26 cellular contexts compared by ENCODE assay signal in the genomic region with DNA sequence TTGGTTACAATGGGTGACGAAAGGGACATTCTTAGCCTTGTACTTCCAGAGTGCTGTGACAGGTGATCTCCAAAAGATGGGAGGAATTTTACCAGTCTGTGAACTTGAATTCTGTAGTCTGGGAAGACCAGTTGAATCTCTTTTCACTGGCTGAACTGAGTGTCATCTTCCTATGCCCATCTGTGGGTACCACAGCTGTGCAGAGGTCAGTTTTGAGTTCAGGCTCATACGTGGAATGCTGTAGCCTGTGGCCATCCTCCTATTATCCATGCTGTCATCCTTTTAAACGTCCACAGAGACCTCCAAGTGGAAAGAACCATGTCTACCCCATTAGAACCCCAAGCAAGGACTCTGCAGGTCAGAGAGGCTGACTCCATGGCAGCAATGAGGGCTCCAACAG. TPM values are rescaled to one million over a fixed set of nuclear protein-coding genes. Genes with fewer than 3 reads are reported as not detected.
"Had no signal": no experiment of that assay in that cellular context is flagged by ENCODE, and none has a peak within 500 bp of the region (broad histone marks: within the 10 kb centered on the region; RNA-seq: fewer than 3 reads in every experiment).

No MANE protein-coding gene starts in this region.

- H3K9me3 Mint-ChIP-seq: immature natural killer cell; natural killer cell treated with Interleukin-12 subunit alpha and Interleukin-12 subunit beta and Interleukin-15 and Interleukin-18, amount 100 ng/mL, for 72 hours; neural crest cell; stimulated activated naive B cell treated with anti-CD40 and anti-IgM and Interleukin-4, amounts not matched to agents 10 μg/mL and 1 μg/mL and 100 μg/mL, for 72 hours; stimulated activated naive CD8-positive, alpha-beta T cell treated with anti-CD3 and anti-CD28 coated beads, Interleukin-15, Interleukin-2, amounts not matched to agents 100 ng/mL and 50 ng/mL, for 24 hours had no signal

- ATAC-seq: left ventricle myocardium superior; lower lobe of right lung; natural killer cell treated with Interleukin-12 subunit alpha and Interleukin-12 subunit beta and Interleukin-15 and Interleukin-18, amount 100 ng/mL, for 72 hours; pancreas; right lobe of liver; stimulated activated naive B cell treated with anti-CD40 and anti-IgM and Interleukin-4, amounts not matched to agents 10 μg/mL and 1 μg/mL and 100 μg/mL, for 72 hours had no signal

- H3K27me3 ChIP-seq: esophagus squamous epithelium, neutrophil, pancreas, right lobe of liver, transverse colon, vagina had no signal

- H3K4me3 Mint-ChIP-seq: immature natural killer cell; naive B cell; natural killer cell treated with Interleukin-12 subunit alpha and Interleukin-12 subunit beta and Interleukin-15 and Interleukin-18, amount 100 ng/mL, for 72 hours; neural crest cell; stimulated activated naive B cell treated with anti-CD40 and anti-IgM and Interleukin-4, amounts not matched to agents 10 μg/mL and 1 μg/mL and 100 μg/mL, for 72 hours; stimulated activated naive CD8-positive, alpha-beta T cell treated with anti-CD3 and anti-CD28 coated beads, Interleukin-15, Interleukin-2, amounts not matched to agents 100 ng/mL and 50 ng/mL, for 24 hours had no signal

- H3K4me1 Mint-ChIP-seq: immature natural killer cell; naive B cell; stimulated activated naive B cell treated with anti-CD40 and anti-IgM and Interleukin-4, amounts not matched to agents 10 μg/mL and 1 μg/mL and 100 μg/mL, for 72 hours had no signal

- H3K27ac ChIP-seq: esophagus squamous epithelium, lower lobe of right lung, neutrophil, right lobe of liver, thoracic aorta, vagina had no signal

- H3K27ac Mint-ChIP-seq: immature natural killer cell; naive B cell; natural killer cell treated with Interleukin-12 subunit alpha and Interleukin-12 subunit beta and Interleukin-15 and Interleukin-18, amount 100 ng/mL, for 72 hours; stimulated activated naive B cell treated with anti-CD40 and anti-IgM and Interleukin-4, amounts not matched to agents 10 μg/mL and 1 μg/mL and 100 μg/mL, for 72 hours; stimulated activated naive CD8-positive, alpha-beta T cell treated with anti-CD3 and anti-CD28 coated beads, Interleukin-15, Interleukin-2, amounts not matched to agents 100 ng/mL and 50 ng/mL, for 24 hours had no signal

- H3K9me3 ChIP-seq: esophagus squamous epithelium, lower lobe of right lung, neutrophil, pancreas, right lobe of liver, thoracic aorta, transverse colon, vagina had no signal

- H3K36me3 Mint-ChIP-seq: immature natural killer cell; naive B cell; natural killer cell treated with Interleukin-12 subunit alpha and Interleukin-12 subunit beta and Interleukin-15 and Interleukin-18, amount 100 ng/mL, for 72 hours; stimulated activated naive B cell treated with anti-CD40 and anti-IgM and Interleukin-4, amounts not matched to agents 10 μg/mL and 1 μg/mL and 100 μg/mL, for 72 hours had no signal

- H3K4me3 ChIP-seq: esophagus squamous epithelium, lower lobe of right lung, pancreas, right lobe of liver, thoracic aorta, transverse colon, vagina had no signal

- DNase-seq: effector memory CD4-positive, alpha-beta T cell; erythroblast; esophagus squamous epithelium; hypothalamus; immature natural killer cell; islet precursor cell; kidney glomerular epithelial cell; left ventricle myocardium superior; lower lobe of right lung; naive B cell; pancreas; right lobe of liver; small intestine; stimulated activated CD4-positive, alpha-beta T cell treated with anti-CD3 and anti-CD28 coated beads, Interleukin-15, amount 100 ng/mL, for 24 hours; stimulated activated CD4-positive, alpha-beta T cell treated with anti-CD3 and anti-CD28 coated beads, Interleukin-2, amount 100 ng/mL, for 48 hours; stimulated activated naive B cell treated with anti-CD40 and anti-IgM and Interleukin-4, amounts not matched to agents 10 μg/mL and 1 μg/mL and 100 μg/mL, for 72 hours; transverse colon had no signal

- H3K36me3 ChIP-seq: esophagus squamous epithelium, lower lobe of right lung, neutrophil, pancreas, right lobe of liver, thoracic aorta, transverse colon, vagina had no signal

- FAIRE-seq: colon, endometrium, frontal cortex, pancreas, small intestine had no signal

RNA-seq across cellular contexts. Expression of gene TMEM51, which starts 32.1 kb away (rescaled TPM):
- total RNA-seq: natural killer cell treated with Interleukin-12 subunit alpha and Interleukin-12 subunit beta and Interleukin-15 and Interleukin-18, amount 100 ng/mL, for 72 hours had no signal
- polyA plus RNA-seq: immature natural killer cell had no signal
